ENCODE assay signal across 9 cellular contexts in the genomic region with DNA sequence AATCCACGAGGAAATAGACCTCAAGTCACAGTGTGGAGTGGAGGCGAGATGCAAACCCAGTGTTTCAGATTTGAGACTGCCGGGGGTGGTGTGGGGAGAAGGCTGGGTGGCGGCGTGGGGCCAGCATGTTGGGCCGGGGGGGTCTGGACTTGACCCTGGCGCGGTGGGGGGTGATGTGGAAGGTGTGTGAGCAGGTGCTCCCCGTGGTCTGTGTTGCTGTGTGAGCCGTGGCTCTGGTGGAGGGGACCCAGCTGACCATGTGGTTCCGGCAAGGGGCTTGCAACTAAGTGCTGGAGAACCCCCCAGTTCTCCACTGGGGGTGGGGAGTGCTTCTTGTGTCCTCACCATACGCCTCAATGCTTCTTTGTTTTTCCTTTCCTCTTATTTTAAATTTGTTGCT. TPM values are rescaled to one million over a fixed set of nuclear protein-coding genes. Genes with fewer than 3 reads are reported as not detected.
A peak's percentile ranks its signal among the peaks of the same experiment; 100 is the strongest.
DNase-seq lines count a peak whose midpoint lies in the region; ATAC-seq and TF ChIP-seq lines count a peak whose summit lies in the region.
"Had no signal": no experiment of that assay in that cellular context is flagged by ENCODE, and none has a peak within 500 bp of the region (broad histone marks: within the 10 kb centered on the region; RNA-seq: fewer than 3 reads in every experiment).

No MANE protein-coding gene starts in this region.

- H3K9me3 Mint-ChIP-seq in CD8-positive, alpha-beta memory T cell: no peaks in the 10 kb centered on the region
- H3K9me3 Mint-ChIP-seq in effector memory CD8-positive, alpha-beta T cell: no peaks in the 10 kb centered on the region

- ATAC-seq in effector memory CD8-positive, alpha-beta T cell (replicated peaks): no peak
- ATAC-seq in GM21717 (IDR thresholded peaks at IDR 0.05; ENCODE audit: unreplicated experiment) (no peak), GM21526 (IDR thresholded peaks at IDR 0.05; ENCODE audit: low FRiP score, unreplicated experiment) (no peak)

- peak overlapping the region; percentile 23 for H3K4ac ChIP-seq in trophoblast cell (ENCODE audit: low read depth, low read length)

- no peaks in the 10 kb centered on the region for H3K27me3 Mint-ChIP-seq in CD8-positive, alpha-beta memory T cell
- no peaks in the 10 kb centered on the region for H3K27me3 Mint-ChIP-seq in effector memory CD8-positive, alpha-beta T cell

- no peak overlapping the region for H4K91ac ChIP-seq in trophoblast cell (ENCODE audit: low read depth, low read length)

- no peak overlapping the region for H2BK12ac ChIP-seq in trophoblast cell (ENCODE audit: low read length)

- no CpG with 5 or more reads among the region's 12 CpGs for WGBS in trophoblast cell (ENCODE audit: extremely low coverage, insufficient coverage, insufficient read length)

- H2BK5ac ChIP-seq in trophoblast cell (ENCODE audit: low read depth, low read length, poor library complexity): no peak overlapping the region

- H3K18ac ChIP-seq in trophoblast cell (ENCODE audit: low read length): no peak overlapping the region

- H3K79me1 ChIP-seq in trophoblast cell (ENCODE audit: low read length): no peaks in the 10 kb centered on the region

- no peak overlapping the region for H3K27ac ChIP-seq in CD8-positive, alpha-beta memory T cell (ENCODE audit: low read depth, low read length)
- H3K27ac ChIP-seq in SJCRH30: peak overlapping the region; percentile 86
- no peak overlapping the region for H3K27ac ChIP-seq in trophoblast cell (ENCODE audit: low read depth, low read length)

- H3K4me1 ChIP-seq in CD8-positive, alpha-beta memory T cell (ENCODE audit: insufficient read depth, low read length): peaks cover 85% of the 10 kb centered on the region
- H3K4me1 ChIP-seq in SJCRH30 (peaks cover 70% of the 10 kb centered on the region), trophoblast cell (ENCODE audit: control insufficient read depth in 1 of 2, insufficient read depth in 2 of 2, low read length in 2 of 2) (peaks cover 49 to 53% of the 10 kb centered on the region in 2 experiments)

- no peaks in the 10 kb centered on the region for H3K27me3 ChIP-seq in CD8-positive, alpha-beta memory T cell (ENCODE audit: insufficient read depth, low read length, poor library complexity, severe bottlenecking)
- no peaks in the 10 kb centered on the region for H3K27me3 ChIP-seq in SJCRH30
- no peaks in the 10 kb centered on the region for H3K27me3 ChIP-seq in trophoblast cell (ENCODE audit: insufficient read depth, low read length)

- H3K36me3 ChIP-seq in CD8-positive, alpha-beta memory T cell (ENCODE audit: insufficient read depth, low read length): peaks cover 6% of the 10 kb centered on the region
- H3K36me3 ChIP-seq in SJCRH30 (peaks cover 22% of the 10 kb centered on the region), trophoblast cell (ENCODE audit: control insufficient read depth in 1 of 2, insufficient read depth in 2 of 2, low read length in 2 of 2) (peaks cover 14 to 20% of the 10 kb centered on the region in 2 experiments)

- H2AFZ ChIP-seq in trophoblast cell (ENCODE audit: insufficient read depth, low read length, poor library complexity): no peak overlapping the region

- in situ Hi-C loops in GM13977 (cut with MboI; ENCODE audit: low pct_unique_long_range_greater_than_20kb, low sequenced_read_pairs, unreplicated experiment): no loop called here

- H3K9ac ChIP-seq in trophoblast cell (ENCODE audit: low read length): no peak overlapping the region

- CTCF ChIA-PET in CD8-positive, alpha-beta memory T cell (lab: Charles Lee): interaction anchor here (1.1 kb wide), 1 partner anchor 13 kb away, joined by 3 read pairs; no protein-coding TSS in a partner anchor

- no peak overlapping the region for H3K4me2 ChIP-seq in trophoblast cell (ENCODE audit: low read length)

- no peak for TF ChIP-seq CTCF in GM13977 (IDR thresholded peaks at IDR 0.05; ENCODE audit: extremely low read depth, insufficient read depth, missing control alignments)

- DNase-seq in CD8-positive, alpha-beta memory T cell: peak in 1 of 5 donors; percentile 27
- DNase-seq in SJCRH30: no peak
- DNase-seq in effector memory CD8-positive, alpha-beta T cell: no peak
- no peak for DNase-seq in trophoblast cell
- no peak for DNase-seq in GM13977 (ENCODE audit: low spot score)
- DNase-seq: DMS 273 treated with DMSO at 0.1 percent for 48 hours, RPMI8226 had no signal

- POLR2A ChIA-PET in CD8-positive, alpha-beta memory T cell (lab: Charles Lee): no interaction called here

- no peak overlapping the region for H3K23ac ChIP-seq in trophoblast cell (ENCODE audit: low read length)

- H3K4me1 Mint-ChIP-seq in CD8-positive, alpha-beta memory T cell: peaks cover 80 to 96% (median 95%) of the 10 kb centered on the region in 3 donors
- H3K4me1 Mint-ChIP-seq in effector memory CD8-positive, alpha-beta T cell (ENCODE audit: low read depth in 2 of 2): peaks cover 76 to 87% of the 10 kb centered on the region in 2 donors

- H3K4me3 ChIP-seq in CD8-positive, alpha-beta memory T cell (ENCODE audit: low read length): no peak overlapping the region
- no peak overlapping the region for H3K4me3 ChIP-seq in SJCRH30
- no peak overlapping the region for H3K4me3 ChIP-seq in trophoblast cell (ENCODE audit: low read depth, low read length)

- no peak overlapping the region for H4K8ac ChIP-seq in trophoblast cell (ENCODE audit: low read depth, low read length)

- peaks cover 59% of the 10 kb centered on the region for H3K79me2 ChIP-seq in trophoblast cell (ENCODE audit: control insufficient read depth, insufficient read depth, low read length, poor library complexity)

- H3K14ac ChIP-seq in trophoblast cell (ENCODE audit: low read length): no peak overlapping the region

- peak overlapping the region; percentile 43 to 76 (median 57) for H3K4me3 Mint-ChIP-seq in CD8-positive, alpha-beta memory T cell
- H3K4me3 Mint-ChIP-seq in effector memory CD8-positive, alpha-beta T cell: peak overlapping the region; percentile 72 to 73

- peaks cover 0 to 48% (median 7%) of the 10 kb centered on the region in 3 donors for H3K36me3 Mint-ChIP-seq in CD8-positive, alpha-beta memory T cell
- peaks cover 34% of the 10 kb centered on the region for H3K36me3 Mint-ChIP-seq in effector memory CD8-positive, alpha-beta T cell (ENCODE audit: insufficient read depth)

- H4K12ac ChIP-seq in trophoblast cell (ENCODE audit: low read depth, low read length): no peak overlapping the region

- no peak overlapping the region for H2BK120ac ChIP-seq in trophoblast cell (ENCODE audit: insufficient read depth, low read length, poor library complexity)

- H3K27ac Mint-ChIP-seq in CD8-positive, alpha-beta memory T cell: peak overlapping the region; percentile 31 to 93 (median 69)
- H3K27ac Mint-ChIP-seq in effector memory CD8-positive, alpha-beta T cell: peak overlapping the region; percentile 81 to 89

- H3K9me3 ChIP-seq in CD8-positive, alpha-beta memory T cell (ENCODE audit: low read length): no peaks in the 10 kb centered on the region
- H3K9me3 ChIP-seq in SJCRH30 (replicated peaks) (no peaks in the 10 kb centered on the region), trophoblast cell (ENCODE audit: insufficient read depth, low read depth, low read length) (no peaks in the 10 kb centered on the region)

- no peak overlapping the region for H2AK5ac ChIP-seq in trophoblast cell (ENCODE audit: low read length)

RNA-seq across cellular contexts. Expression of a gene that starts 25.8 kb away (rescaled TPM):
- 100 to 1,000 TPM; 146 TPM for total RNA-seq in CD8-positive, alpha-beta memory T cell
- 42.1 TPM for polyA plus RNA-seq in CD8-positive, alpha-beta memory T cell
- 173 and 185 TPM in 2 replicates for total RNA-seq in SJCRH30 (2014; rRNA removed; shearing (Covaris generic))
- 115 and 121 TPM in 2 replicates for polyA plus RNA-seq in trophoblast cell (2013)
